ENCODE assay signal across 2 cellular contexts in the genomic region with DNA sequence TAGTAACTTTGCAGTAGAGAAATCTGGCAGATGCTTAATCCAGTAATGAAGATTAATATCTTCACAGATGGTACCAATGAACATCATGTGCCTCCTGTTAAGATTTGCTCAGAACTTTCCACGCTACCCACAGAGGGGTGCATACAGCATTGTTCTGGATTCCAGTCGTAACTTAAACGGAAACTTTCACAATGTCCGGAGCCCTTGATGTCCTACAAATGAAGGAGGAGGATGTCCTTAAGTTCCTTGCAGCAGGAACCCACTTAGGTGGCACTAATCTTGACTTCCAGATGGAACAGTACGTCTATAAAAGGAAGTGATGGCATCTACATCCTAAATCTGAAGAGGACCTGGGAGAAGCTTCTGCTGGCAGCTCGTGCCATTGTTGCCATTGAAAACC. TPM values are rescaled to one million over a fixed set of nuclear protein-coding genes. Genes with fewer than 3 reads are reported as not detected.
"Had no signal": no experiment of that assay in that cellular context is flagged by ENCODE, and none has a peak within 500 bp of the region (broad histone marks: within the 10 kb centered on the region; RNA-seq: fewer than 3 reads in every experiment).

No MANE protein-coding gene starts in this region.

RNA-seq across cellular contexts. Expression of a gene that starts 47.9 kb away (rescaled TPM):
- total RNA-seq: IMR-90, K562 had no signal
